15 cellular contexts compared by ENCODE assay signal in the genomic region with DNA sequence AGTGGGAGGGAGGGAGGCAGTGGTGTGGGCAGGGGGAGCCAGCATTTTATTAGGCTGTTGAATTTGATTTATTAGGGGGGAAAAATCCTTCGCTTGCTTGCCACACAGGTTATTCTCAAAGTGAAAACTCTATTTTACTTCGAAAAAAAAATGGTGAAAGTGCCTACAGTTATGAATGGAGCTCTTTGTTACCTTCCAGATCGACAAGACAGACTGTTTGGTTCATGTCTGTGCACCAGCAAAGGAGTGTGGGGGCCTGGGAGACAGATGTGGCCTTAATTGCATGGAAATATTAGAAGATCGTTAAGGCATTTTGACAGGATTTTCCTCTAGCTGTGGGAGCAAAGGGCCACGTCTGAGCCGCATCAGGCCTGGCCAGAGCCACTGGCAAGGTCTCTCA. TPM values are rescaled to one million over a fixed set of nuclear protein-coding genes. Genes with fewer than 3 reads are reported as not detected.
A peak's percentile ranks its signal among the peaks of the same experiment; 100 is the strongest.
DNase-seq lines count a peak whose midpoint lies in the region; ATAC-seq and TF ChIP-seq lines count a peak whose summit lies in the region.
"Had no signal": no experiment of that assay in that cellular context is flagged by ENCODE, and none has a peak within 500 bp of the region (broad histone marks: within the 10 kb centered on the region; RNA-seq: fewer than 3 reads in every experiment).

No MANE protein-coding gene starts in this region.

- H3K27me3 ChIP-seq in CD8-positive, alpha-beta T cell (ENCODE audit: insufficient read depth, low read length) = no peaks in the 10 kb centered on the region
- H3K27me3 ChIP-seq in KMS-11 (ENCODE audit: insufficient read depth, low read depth) (no peaks in the 10 kb centered on the region), neutrophil (no peaks in the 10 kb centered on the region), hepatocyte (no peaks in the 10 kb centered on the region), tibial artery (no peaks in the 10 kb centered on the region)
- H3K27me3 ChIP-seq: body of pancreas, esophagus muscularis mucosa had no signal

- intact Hi-C loops in CD8-positive, alpha-beta T cell (cut with DNase I, micrococcal nuclease) = loop anchor here in 1 of 2 experiments (5.0 kb wide), 1 partner anchor 168 kb away; no protein-coding TSS in a partner anchor
- intact Hi-C loops in tibial artery (cut with DNase I; ENCODE audit: low total_unique reads) = no loop called here

- H3K4me1 ChIP-seq in CD8-positive, alpha-beta T cell (ENCODE audit: insufficient read depth, low read length) = peaks cover 75% of the 10 kb centered on the region
- peaks cover 54% of the 10 kb centered on the region for H3K4me1 ChIP-seq in KMS-11 (ENCODE audit: low read depth, poor library complexity, severe bottlenecking)
- H3K4me1 ChIP-seq in neutrophil (ENCODE audit: control insufficient read depth in 1 of 2, insufficient read depth in 1 of 2, low read depth in 1 of 2, low read length in 1 of 2) = peaks cover 87 to 97% of the 10 kb centered on the region in 2 experiments
- H3K4me1 ChIP-seq in hepatocyte (ENCODE audit: insufficient read depth) = no peaks in the 10 kb centered on the region
- no peaks in the 10 kb centered on the region for H3K4me1 ChIP-seq in tibial artery
- H3K4me1 ChIP-seq: body of pancreas had no signal

- H3K27ac Mint-ChIP-seq in CD8-positive, alpha-beta T cell = peak overlapping the region; percentile 94
- H3K27ac Mint-ChIP-seq in central memory CD8-positive, alpha-beta T cell (ENCODE audit: low read depth) = peak overlapping the region; percentile 90

- peaks cover 26% of the 10 kb centered on the region for H3K36me3 Mint-ChIP-seq in CD8-positive, alpha-beta T cell
- H3K36me3 Mint-ChIP-seq in central memory CD8-positive, alpha-beta T cell (ENCODE audit: insufficient read depth) = peaks cover 14% of the 10 kb centered on the region

- H3K79me2 ChIP-seq in KMS-11 (ENCODE audit: insufficient read depth, low read depth) (0 out of 2 replicates have a peak, but pooled peaks cover 4% of the 10 kb centered on the region), hepatocyte (no peaks in the 10 kb centered on the region)

- no peaks in the 10 kb centered on the region for H3K9me3 Mint-ChIP-seq in CD8-positive, alpha-beta T cell
- H3K9me3 Mint-ChIP-seq in central memory CD8-positive, alpha-beta T cell = no peaks in the 10 kb centered on the region

- H3K4me2 ChIP-seq in KMS-11 (peak overlapping the region; percentile 30; the same call in 1 of the 2 replicates), hepatocyte (no peak overlapping the region)

- no peaks in the 10 kb centered on the region for H3K9me3 ChIP-seq in CD8-positive, alpha-beta T cell (ENCODE audit: low read length)
- H3K9me3 ChIP-seq in neutrophil (no peaks in the 10 kb centered on the region), hepatocyte (ENCODE audit: low read depth) (no peaks in the 10 kb centered on the region), tibial artery (no peaks in the 10 kb centered on the region)
- H3K9me3 ChIP-seq: body of pancreas, esophagus muscularis mucosa had no signal

- no peak overlapping the region for H3K4me3 ChIP-seq in CD8-positive, alpha-beta T cell (ENCODE audit: low read depth, low read length)
- no peak overlapping the region for H3K4me3 ChIP-seq in KMS-11 (IDR thresholded peaks at IDR 0.05; ENCODE audit: insufficient read depth, low read depth, low read length)
- H3K4me3 ChIP-seq in neutrophil (ENCODE audit: low read depth in 1 of 2, low read length in 1 of 2) = peak overlapping the region; percentile 2 to 23
- no peak overlapping the region for H3K4me3 ChIP-seq in hepatocyte
- H3K4me3 ChIP-seq in tibial artery = no peak overlapping the region
- H3K4me3 ChIP-seq: body of pancreas, esophagus muscularis mucosa had no signal

- no peak for DNase-seq in CD8-positive, alpha-beta T cell
- DNase-seq in central memory CD8-positive, alpha-beta T cell (ENCODE audit: low spot score in 2 of 2) = no peak
- DNase-seq in hepatocyte (ENCODE audit: low spot score) (no peak), tibial artery (no peak)
- DNase-seq: activated gamma-delta T cell, AML-193, body of pancreas, NCI-H1092, NCI-H748 treated with DMSO at 0.1 percent for 48 hours, occipital lobe had no signal

- POLR2A ChIA-PET in CD8-positive, alpha-beta T cell (lab: Charles Lee) = interaction anchor here (0.6 to 7.9 kb wide), 5 partner anchors 13 to 46 kb away, joined by 3 to 50 read pairs (median 3); a partner anchor contains a TSS

- CTCF ChIA-PET in CD8-positive, alpha-beta T cell (lab: Charles Lee) = interaction anchor here (1.0 to 4.2 kb wide), 6 partner anchors 13 to 567 kb away, joined by 3 to 14 read pairs (median 6); no protein-coding TSS in a partner anchor

- no peaks in the 10 kb centered on the region for H3K36me3 ChIP-seq in CD8-positive, alpha-beta T cell (ENCODE audit: insufficient read depth, low read length)
- H3K36me3 ChIP-seq in KMS-11 (ENCODE audit: insufficient read depth) (no peaks in the 10 kb centered on the region), neutrophil (no peaks in the 10 kb centered on the region), hepatocyte (replicated peaks; ENCODE audit: insufficient read depth, low read depth) (no peaks in the 10 kb centered on the region), tibial artery (no peaks in the 10 kb centered on the region)
- H3K36me3 ChIP-seq: esophagus muscularis mucosa had no signal

- 70% methylated on average over 6 of the region's 6 CpGs for WGBS in hepatocyte (ENCODE audit: low lambda C conversion rate, missing lambda C conversion rate)

- H3K9ac ChIP-seq in KMS-11 = no peak overlapping the region; the same call in 1 of the 2 replicates

- H2AFZ ChIP-seq in KMS-11 (ENCODE audit: low read depth) (no peak overlapping the region), hepatocyte (no peak overlapping the region)

- no peak for TF ChIP-seq CTCF in CD8-positive, alpha-beta T cell (IDR thresholded peaks at IDR 0.05)
- TF ChIP-seq CTCF in KMS-11 (conservative IDR thresholded peaks at IDR 0.05; ENCODE audit: low read depth, low read length) = no peak
- TF ChIP-seq CTCF in neutrophil (IDR thresholded peaks at IDR 0.05) = no peak
- no peak for TF ChIP-seq CTCF in hepatocyte (IDR thresholded peaks at IDR 0.05; ENCODE audit: poor library complexity)
- no peak for TF ChIP-seq CTCF in tibial artery (IDR thresholded peaks at IDR 0.05)

- no peak overlapping the region for H3K27ac ChIP-seq in CD8-positive, alpha-beta T cell (ENCODE audit: low read depth, low read length)
- H3K27ac ChIP-seq in KMS-11 = peak overlapping the region; percentile 71; the same call in 1 of the 2 replicates
- peak overlapping the region; percentile 95 for H3K27ac ChIP-seq in neutrophil
- no peak overlapping the region for H3K27ac ChIP-seq in hepatocyte
- H3K27ac ChIP-seq in tibial artery = no peak overlapping the region
- H3K27ac ChIP-seq: esophagus muscularis mucosa had no signal

- H3K27me3 Mint-ChIP-seq in CD8-positive, alpha-beta T cell (ENCODE audit: low read depth) = no peaks in the 10 kb centered on the region
- H3K27me3 Mint-ChIP-seq in central memory CD8-positive, alpha-beta T cell = no peaks in the 10 kb centered on the region

- ATAC-seq in CD8-positive, alpha-beta T cell = no peak
- no peak for ATAC-seq in central memory CD8-positive, alpha-beta T cell (replicated peaks; ENCODE audit: extremely low read depth, poor library complexity, severe bottlenecking)
- ATAC-seq in HG03280 (IDR thresholded peaks at IDR 0.05; ENCODE audit: unreplicated experiment) = no peak
- ATAC-seq: body of pancreas, right cardiac atrium had no signal

- H4K20me1 ChIP-seq in KMS-11 (ENCODE audit: insufficient read depth) (no peaks in the 10 kb centered on the region), hepatocyte (ENCODE audit: insufficient read depth, poor library complexity, severe bottlenecking) (no peaks in the 10 kb centered on the region)

- H3K9me2 ChIP-seq in hepatocyte (replicated peaks; ENCODE audit: insufficient read depth) = no peaks in the 10 kb centered on the region

- peaks cover 88% of the 10 kb centered on the region for H3K4me1 Mint-ChIP-seq in CD8-positive, alpha-beta T cell (ENCODE audit: low read depth)
- peaks cover 80% of the 10 kb centered on the region for H3K4me1 Mint-ChIP-seq in central memory CD8-positive, alpha-beta T cell

- peak overlapping the region; percentile 67 for H3K4me3 Mint-ChIP-seq in CD8-positive, alpha-beta T cell
- peak overlapping the region; percentile 55 for H3K4me3 Mint-ChIP-seq in central memory CD8-positive, alpha-beta T cell

RNA-seq across cellular contexts. Expression of a gene that starts 45.7 kb away (rescaled TPM):
- total RNA-seq in CD8-positive, alpha-beta T cell = 10 to 100 TPM; 35.6 to 37.3 TPM
- total RNA-seq in hepatocyte = 3.7 and 8.5 TPM in 2 replicates
- polyA plus RNA-seq in hepatocyte = 1.4 and 2.4 TPM in 2 replicates

Comparison
In these comparisons a context has a peak if more than half of its experiments do, and no peak if none do; other contexts are left out.
1. H3K27ac ChIP-seq: peak in KMS-11 (single experiment) and neutrophil (single experiment); none in CD8-positive, alpha-beta T cell (single experiment), hepatocyte (single experiment) and tibial artery (0 of 2).
2. H3K4me3 ChIP-seq: peak in neutrophil (2 of 2); none in CD8-positive, alpha-beta T cell (single experiment), KMS-11 (single experiment), hepatocyte (single experiment) and tibial artery (0 of 2).